21 cellular contexts compared by ENCODE assay signal in genomic region chr5:147561435-147561834, GRCh38. TPM values are rescaled to one million over a fixed set of nuclear protein-coding genes. Genes with fewer than 3 reads are reported as not detected.
DNase-seq lines count a peak whose midpoint lies in the region; FAIRE-seq and TF ChIP-seq lines count a peak whose summit lies in the region.
"Had no signal": no experiment of that assay in that cellular context is flagged by ENCODE, and none has a peak within 500 bp of the region (broad histone marks: within the 10 kb centered on the region; RNA-seq: fewer than 3 reads in every experiment).

No MANE protein-coding gene starts in this region.

- H3K18ac ChIP-seq in mesendoderm (ENCODE audit: low read length) = no peak overlapping the region

- no peak overlapping the region for H3K4me3 ChIP-seq in endodermal cell (ENCODE audit: low read length)
- no peak overlapping the region for H3K4me3 ChIP-seq in mesendoderm (ENCODE audit: low read length)
- H3K4me3 ChIP-seq in CD8-positive, alpha-beta memory T cell (ENCODE audit: low read length) = no peak overlapping the region

- H3K9ac ChIP-seq in ES-I3 (ENCODE audit: low read depth, low read length) (peak overlapping the region; percentile 48), endodermal cell (ENCODE audit: extremely low read depth, low read length, poor library complexity, severe bottlenecking) (no peak overlapping the region), mesendoderm (ENCODE audit: low read length) (no peak overlapping the region)

- H3K36me3 Mint-ChIP-seq in endodermal cell (ENCODE audit: low read depth) = no peaks in the 10 kb centered on the region
- H3K36me3 Mint-ChIP-seq in CD8-positive, alpha-beta memory T cell = no peaks in the 10 kb centered on the region
- H3K36me3 Mint-ChIP-seq: CD8-positive, alpha-beta T cell had no signal

- no peak overlapping the region for H2BK5ac ChIP-seq in mesendoderm (ENCODE audit: low read length)

- H3K36me3 ChIP-seq in ES-I3 (ENCODE audit: insufficient read depth, low read length) = peaks cover 10% of the 10 kb centered on the region; the same call in 1 of the 2 replicates
- no peaks in the 10 kb centered on the region for H3K36me3 ChIP-seq in endodermal cell (ENCODE audit: control insufficient read depth, insufficient read depth, low read length)
- H3K36me3 ChIP-seq in mesendoderm (ENCODE audit: control insufficient read depth, insufficient read depth, low read length) = no peaks in the 10 kb centered on the region
- H3K36me3 ChIP-seq in CD8-positive, alpha-beta memory T cell (ENCODE audit: insufficient read depth, low read length) = no peaks in the 10 kb centered on the region

- no peak for TF ChIP-seq CTCF in endodermal cell (conservative IDR thresholded peaks at IDR 0.05)

- H3K4ac ChIP-seq in mesendoderm (ENCODE audit: low read depth, low read length) = peak overlapping the region; percentile 36

- no CpG with 5 or more reads among the region's 2 CpGs for WGBS in endodermal cell (ENCODE audit: insufficient coverage in 1 of 2, insufficient read length in 1 of 2), 2 experiments
- no CpG with 5 or more reads among the region's 2 CpGs for WGBS in mesendoderm (ENCODE audit: extremely low coverage, insufficient coverage, low lambda C conversion rate)

- H4K8ac ChIP-seq in mesendoderm (ENCODE audit: low read depth, low read length) = no peak overlapping the region

- no peak overlapping the region for H3K4me2 ChIP-seq in mesendoderm (ENCODE audit: low read length)

- H3K27ac Mint-ChIP-seq in endodermal cell = peak overlapping the region; percentile 16
- H3K27ac Mint-ChIP-seq in CD8-positive, alpha-beta memory T cell = peak overlapping the region in 1 of 8 donors; percentile 43
- H3K27ac Mint-ChIP-seq: CD8-positive, alpha-beta T cell had no signal

- H3K27me3 ChIP-seq in endodermal cell (ENCODE audit: control insufficient read depth, insufficient read depth, low read length, poor library complexity, severe bottlenecking) = no peaks in the 10 kb centered on the region
- no peaks in the 10 kb centered on the region for H3K27me3 ChIP-seq in mesendoderm (ENCODE audit: insufficient read depth, low read length, poor library complexity)
- no peaks in the 10 kb centered on the region for H3K27me3 ChIP-seq in CD8-positive, alpha-beta memory T cell (ENCODE audit: insufficient read depth, low read length, poor library complexity, severe bottlenecking)

- no peak for FAIRE-seq in HTR-8/SVneo (lab: Jason Lieb, UNC)
- FAIRE-seq: G401.6, GM12892 had no signal

- no peaks in the 10 kb centered on the region for H3K9me3 Mint-ChIP-seq in endodermal cell
- H3K9me3 Mint-ChIP-seq in CD8-positive, alpha-beta memory T cell = no peaks in the 10 kb centered on the region
- H3K9me3 Mint-ChIP-seq: CD8-positive, alpha-beta T cell had no signal

- no peak overlapping the region for H2AK5ac ChIP-seq in mesendoderm (ENCODE audit: low read length)

- POLR2A ChIA-PET in CD8-positive, alpha-beta memory T cell (lab: Charles Lee) = no interaction called here

- no peaks in the 10 kb centered on the region for H3K79me1 ChIP-seq in mesendoderm (ENCODE audit: low read length)

- H3K9me3 ChIP-seq in ES-I3 (ENCODE audit: control insufficient read depth, insufficient read depth, low read length) (no peaks in the 10 kb centered on the region), endodermal cell (ENCODE audit: control insufficient read depth, low read length) (no peaks in the 10 kb centered on the region)
- no peaks in the 10 kb centered on the region for H3K9me3 ChIP-seq in CD8-positive, alpha-beta memory T cell (ENCODE audit: low read length)

- CTCF ChIA-PET in CD8-positive, alpha-beta memory T cell (lab: Charles Lee) = no interaction called here

- H2BK15ac ChIP-seq in mesendoderm (replicated peaks; ENCODE audit: low read depth) = no peak overlapping the region

- H2BK120ac ChIP-seq in mesendoderm (ENCODE audit: low read depth, low read length) = no peak overlapping the region

- H3K23ac ChIP-seq in mesendoderm (ENCODE audit: low read length) = no peak overlapping the region

- H3K4me1 ChIP-seq in ES-I3 (ENCODE audit: insufficient read depth, low read length) (peaks cover 20% of the 10 kb centered on the region), endodermal cell (ENCODE audit: control insufficient read depth, insufficient read depth, low read length) (peaks cover 4% of the 10 kb centered on the region), mesendoderm (ENCODE audit: control insufficient read depth, low read depth, low read length) (peaks cover 3% of the 10 kb centered on the region)
- no peaks in the 10 kb centered on the region for H3K4me1 ChIP-seq in CD8-positive, alpha-beta memory T cell (ENCODE audit: insufficient read depth, low read length)

- peak; percentile 30 for DNase-seq in NCI-H69 (lab: John Stamatoyannopoulos, UW)
- no peak for DNase-seq in endodermal cell
- DNase-seq in mesendoderm = no peak
- DNase-seq in NAMALWA (ENCODE audit: low spot score) = no peak
- no peak for DNase-seq in CD8-positive, alpha-beta memory T cell
- no peak for DNase-seq in HTR-8/SVneo (ENCODE audit: insufficient read length, low spot score)
- no peak for DNase-seq in occipital lobe (lab: John Stamatoyannopoulos, UW)
- DNase-seq: 8988T; AML-193; C1 segment of cervical spinal cord; CD8-positive, alpha-beta T cell; DMS153; KBM-7; NCI-H1092 treated with DMSO at 0.1 percent for 48 hours; NCI-H1436 treated with DMSO at 0.1 percent for 48 hours; NCI-H1930; NCI-H510A; NCI-H748 treated with DMSO at 0.1 percent for 48 hours had no signal

- no peak overlapping the region for H3K27ac ChIP-seq in endodermal cell (ENCODE audit: low read depth, low read length)
- H3K27ac ChIP-seq in mesendoderm (ENCODE audit: low read depth, low read length) = no peak overlapping the region
- H3K27ac ChIP-seq in CD8-positive, alpha-beta memory T cell (ENCODE audit: low read depth, low read length) = no peak overlapping the region

- no peak overlapping the region for H4K5ac ChIP-seq in mesendoderm (ENCODE audit: low read length)

- H3K56ac ChIP-seq in mesendoderm (ENCODE audit: low read length) = no peak overlapping the region

- H3K4me1 Mint-ChIP-seq in endodermal cell = peaks cover 11% of the 10 kb centered on the region
- H3K4me1 Mint-ChIP-seq in CD8-positive, alpha-beta memory T cell = no peaks in the 10 kb centered on the region

- H3K79me2 ChIP-seq in mesendoderm (ENCODE audit: control insufficient read depth, insufficient read depth, low read length) = no peaks in the 10 kb centered on the region

- H3K4me3 Mint-ChIP-seq in endodermal cell = no peak overlapping the region
- H3K4me3 Mint-ChIP-seq in CD8-positive, alpha-beta memory T cell = no peak overlapping the region
- H3K4me3 Mint-ChIP-seq: CD8-positive, alpha-beta T cell had no signal

- no peaks in the 10 kb centered on the region for H3K27me3 Mint-ChIP-seq in endodermal cell (ENCODE audit: insufficient read depth)
- peaks cover 0 to 2% of the 10 kb centered on the region in 2 donors for H3K27me3 Mint-ChIP-seq in CD8-positive, alpha-beta memory T cell

RNA-seq across cellular contexts. Expression of gene DPYSL3, which starts 51.6 kb away (rescaled TPM):
- total RNA-seq in endodermal cell = 10 to 100 TPM; 76.3 to 98.6 TPM
- 208 TPM for polyA plus RNA-seq in endodermal cell (2013, experiment 1 of 2)
- polyA plus RNA-seq in endodermal cell (2013, experiment 2 of 2) = 208 TPM
- polyA plus RNA-seq in mesendoderm (2013, experiment 1 of 2) = 55.9 TPM
- polyA plus RNA-seq in mesendoderm (2013, experiment 2 of 2) = 57.0 TPM
- total RNA-seq in CD8-positive, alpha-beta memory T cell = under 1 TPM; 0.13 to 0.35 TPM
- not detected for polyA plus RNA-seq in CD8-positive, alpha-beta memory T cell
- 977 TPM for total RNA-seq in occipital lobe
- total RNA-seq: CD8-positive, alpha-beta T cell had no signal

Comparison
In these comparisons a context has a peak if more than half of its experiments do, and no peak if none do; other contexts are left out.
1. RNA of gene DPYSL3, which starts 51.6 kb away (total RNA-seq): 977 TPM in occipital lobe (single experiment) and 76.3 to 98.6 TPM in endodermal cell; 0.13 to 0.35 TPM in CD8-positive, alpha-beta memory T cell; every median in the first group is over 10 times any median in the second.